10 cellular contexts compared by ENCODE assay signal in the genomic region with DNA sequence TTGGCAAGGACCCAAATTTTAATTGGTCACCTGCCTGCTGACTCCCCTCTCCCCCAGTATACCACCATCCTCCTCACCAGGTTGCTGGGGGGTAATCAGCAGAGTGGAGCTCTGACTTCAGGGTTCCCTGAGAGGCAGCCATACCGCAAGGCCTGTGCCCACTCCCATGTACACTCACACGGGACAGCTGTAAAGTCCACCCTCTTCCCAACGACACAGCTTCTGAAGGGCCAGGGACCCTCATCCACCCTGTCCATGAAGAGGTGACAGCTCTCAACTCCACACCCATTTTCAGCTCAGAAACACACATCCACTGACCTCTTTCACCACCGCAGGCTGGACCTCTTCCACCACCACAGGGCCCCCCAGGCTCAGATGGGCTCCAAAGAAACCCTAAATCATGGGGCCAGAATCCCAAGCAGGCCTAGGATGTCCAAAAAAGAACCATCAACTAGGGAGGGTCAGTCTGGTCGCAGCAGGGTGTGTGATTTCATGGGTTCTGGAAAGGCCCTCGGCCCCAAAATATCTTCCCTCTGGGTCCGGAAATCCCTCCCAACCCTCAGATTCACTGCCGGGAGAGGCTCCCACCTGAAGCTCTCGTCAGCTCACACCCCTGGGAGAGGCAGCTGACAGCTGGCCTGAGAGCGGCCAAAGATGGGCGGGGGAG. TPM values are rescaled to one million over a fixed set of nuclear protein-coding genes. Genes with fewer than 3 reads are reported as not detected.
DNase-seq lines count a peak whose midpoint lies in the region; ATAC-seq and TF ChIP-seq lines count a peak whose summit lies in the region.
"Had no signal": no experiment of that assay in that cellular context is flagged by ENCODE, and none has a peak within 500 bp of the region (broad histone marks: within the 10 kb centered on the region; RNA-seq: fewer than 3 reads in every experiment).

No MANE protein-coding gene starts in this region.

- ATAC-seq in left lung, result no peak
- ATAC-seq in activated CD4-positive, CD25-positive, alpha-beta regulatory T cell treated with anti-CD3 and anti-CD28 coated beads, Interleukin-2, amount 50 U/mL, for 24 hours, result no peak

- H2BK20ac ChIP-seq in H9 (ENCODE audit: low read depth, low read length, poor library complexity, severe bottlenecking), result no peak overlapping the region

- no peaks in the 10 kb centered on the region for H3K9me3 ChIP-seq in ascending aorta
- no peaks in the 10 kb centered on the region for H3K9me3 ChIP-seq in left lung
- H3K9me3 ChIP-seq in subcutaneous abdominal adipose tissue (ENCODE audit: control insufficient read depth in 5 of 5, low read length in 5 of 5), result no peaks in the 10 kb centered on the region
- H3K9me3 ChIP-seq in H9 (ENCODE audit: control insufficient read depth, low read depth, low read length), result no peaks in the 10 kb centered on the region

- no peak overlapping the region for H3K18ac ChIP-seq in H9 (ENCODE audit: insufficient read length, low read depth, low read length)

- H2BK12ac ChIP-seq in H9 (ENCODE audit: insufficient read length, low read depth, low read length), result no peak overlapping the region

- H3K27me3 Mint-ChIP-seq in IgD-negative memory B cell, result peaks cover 1% of the 10 kb centered on the region
- peaks cover 16% of the 10 kb centered on the region for H3K27me3 Mint-ChIP-seq in H9 (ENCODE audit: low read depth)

- WGBS in H9 (ENCODE audit: extremely low coverage, insufficient read length, low lambda C conversion rate), result no CpG with 5 or more reads among the region's 11 CpGs

- no peak overlapping the region for H3K56ac ChIP-seq in H9 (ENCODE audit: insufficient read length, low read depth, low read length)

- H3K79me1 ChIP-seq in H9 (ENCODE audit: insufficient read depth, low read depth, low read length, poor library complexity, severe bottlenecking), result no peaks in the 10 kb centered on the region

- no peak overlapping the region for H3K23ac ChIP-seq in H9 (ENCODE audit: insufficient read length, low read depth, low read length)

- H3K27ac Mint-ChIP-seq in IgD-negative memory B cell (peak overlapping the region; percentile 88 to 98 (median 98)), H9 (no peak overlapping the region)

- H3K4me1 Mint-ChIP-seq in IgD-negative memory B cell (peaks cover 55 to 68% (median 56%) of the 10 kb centered on the region in 3 donors), H9 (peaks cover 18 to 23% of the 10 kb centered on the region in 2 experiments)

- no peak overlapping the region for H4K5ac ChIP-seq in H9 (ENCODE audit: insufficient read length, low read depth, low read length)

- no peak overlapping the region for H2AK5ac ChIP-seq in H9 (ENCODE audit: insufficient read length, low read length)

- H3K36me3 Mint-ChIP-seq in IgD-negative memory B cell, result peaks cover 4% of the 10 kb centered on the region
- H3K36me3 Mint-ChIP-seq in H9 (ENCODE audit: insufficient read depth in 1 of 3, low read depth in 3 of 3), result no peaks in the 10 kb centered on the region

- H4K20me1 ChIP-seq in H9 (ENCODE audit: control insufficient read depth, insufficient read depth, insufficient read length), result no peaks in the 10 kb centered on the region

- H2AFZ ChIP-seq in H9 (ENCODE audit: low read length), result no peak overlapping the region

- TF ChIP-seq CTCF in ascending aorta (IDR thresholded peaks at IDR 0.05) (no peak), left lung (IDR thresholded peaks at IDR 0.05) (no peak), H9 (conservative IDR thresholded peaks at IDR 0.05) (no peak)

- no peaks in the 10 kb centered on the region for H3K79me2 ChIP-seq in H9 (ENCODE audit: insufficient read depth, low read length)

- H3K27me3 ChIP-seq in ascending aorta (no peaks in the 10 kb centered on the region), left lung (no peaks in the 10 kb centered on the region), subcutaneous abdominal adipose tissue (ENCODE audit: control insufficient read depth in 5 of 5, insufficient read depth in 4 of 5, low read length in 5 of 5) (no peaks in the 10 kb centered on the region), H9 (ENCODE audit: insufficient read depth, low read length) (no peaks in the 10 kb centered on the region)
- H3K27me3 ChIP-seq: brain microvascular endothelial cell had no signal

- H3T11ph ChIP-seq in H9 (ENCODE audit: low read length), result no peak overlapping the region

- H3K4me3 Mint-ChIP-seq in IgD-negative memory B cell, result peak overlapping the region; percentile 59 to 94 (median 86)
- no peak overlapping the region for H3K4me3 Mint-ChIP-seq in H9

- no peak overlapping the region for H3K4ac ChIP-seq in H9 (ENCODE audit: low read depth, low read length)

- H4K91ac ChIP-seq in H9 (ENCODE audit: insufficient read length, low read depth, low read length), result no peak overlapping the region

- peak overlapping the region; percentile 86 to 90 for H3K27ac ChIP-seq in ascending aorta
- H3K27ac ChIP-seq in left lung, result peak overlapping the region; percentile 72 to 76
- peak overlapping the region; percentile 68 for H3K27ac ChIP-seq in subcutaneous abdominal adipose tissue (ENCODE audit: low read depth, low read length)
- H3K27ac ChIP-seq in H9 (ENCODE audit: insufficient read length, low read depth, low read length), result no peak overlapping the region
- H3K27ac ChIP-seq: brain microvascular endothelial cell, WERI-Rb-1 had no signal

- H4K8ac ChIP-seq in H9 (replicated peaks; ENCODE audit: insufficient read length, low read depth, low read length), result no peak overlapping the region

- H3K36me3 ChIP-seq in ascending aorta, result no peaks in the 10 kb centered on the region
- H3K36me3 ChIP-seq in left lung, result peaks cover 0 to 10% of the 10 kb centered on the region in 2 donors
- peaks cover 0 to 9% (median 7%) of the 10 kb centered on the region in 5 donors for H3K36me3 ChIP-seq in subcutaneous abdominal adipose tissue (ENCODE audit: control insufficient read depth in 5 of 5, insufficient read depth in 5 of 5, low read length in 5 of 5)
- H3K36me3 ChIP-seq: brain microvascular endothelial cell, WERI-Rb-1 had no signal

- H3K4me2 ChIP-seq in H9 (ENCODE audit: insufficient read depth, insufficient read length, low read length), result no peak overlapping the region

- H3K9ac ChIP-seq in subcutaneous abdominal adipose tissue (ENCODE audit: low read length in 5 of 5) (peak overlapping the region in 4 of 5 donors; percentile 22 to 60 (median 54)), H9 (ENCODE audit: extremely low read depth, insufficient read length, low read length) (no peak overlapping the region)

- H3K4me1 ChIP-seq in ascending aorta (peaks cover 7 to 26% of the 10 kb centered on the region in 2 donors), left lung (peaks cover 20 to 51% of the 10 kb centered on the region in 2 donors), subcutaneous abdominal adipose tissue (ENCODE audit: control insufficient read depth in 5 of 5, insufficient read depth in 5 of 5, low read length in 5 of 5) (peaks cover 11 to 68% (median 61%) of the 10 kb centered on the region in 5 donors), H9 (ENCODE audit: insufficient read depth, low read length) (no peaks in the 10 kb centered on the region; the same call in 1 of the 2 replicates)

- no peaks in the 10 kb centered on the region for H3K9me3 Mint-ChIP-seq in IgD-negative memory B cell
- H3K9me3 Mint-ChIP-seq in H9, result no peaks in the 10 kb centered on the region

- no peak overlapping the region for H2BK120ac ChIP-seq in H9 (ENCODE audit: low read depth, low read length, poor library complexity, severe bottlenecking)

- no peak overlapping the region for H3K14ac ChIP-seq in H9 (ENCODE audit: insufficient read depth, low read length)

- H3K23me2 ChIP-seq in H9 (ENCODE audit: insufficient read length, low read depth, low read length, poor library complexity, severe bottlenecking), result no peaks in the 10 kb centered on the region

- no peak overlapping the region for H2BK15ac ChIP-seq in H9 (ENCODE audit: low read depth, low read length)

- H2BK5ac ChIP-seq in H9 (ENCODE audit: insufficient read length, low read length), result no peak overlapping the region

- intact Hi-C loops in ascending aorta (cut with DNase I) (loop anchor here (5.0 to 10.0 kb wide), 2 partner anchors 82 to 339 kb away; a partner anchor contains a TSS), left lung (cut with DNase I) (no loop called here)

- H3K4me3 ChIP-seq in ascending aorta (peak overlapping the region in 1 of 2 donors; percentile 5), left lung (no peak overlapping the region), subcutaneous abdominal adipose tissue (ENCODE audit: low read depth in 1 of 5, low read length in 5 of 5) (no peak overlapping the region)

- DNase-seq in ascending aorta (ENCODE audit: low spot score in 2 of 2) (no peak), left lung (no peak), kidney tubule cell (ENCODE audit: low spot score) (no peak), superior temporal gyrus (ENCODE audit: extremely low spot score) (no peak), H9 (no peak)

RNA-seq across cellular contexts. Expression of a gene that starts 29.9 kb away (rescaled TPM):
- polyA plus RNA-seq in IgD-negative memory B cell, result 196 TPM
- total RNA-seq in ascending aorta (18.6 TPM), left lung (10 to 100 TPM; 22.0 to 37.0 TPM), H9 (2021) (1.2 and 2.4 TPM in 2 replicates)

RNA-seq across cellular contexts. Expression of a gene that starts 41.7 kb away (rescaled TPM):
- not detected for polyA plus RNA-seq in IgD-negative memory B cell
- total RNA-seq in ascending aorta (0.53 TPM), left lung (100 to 1,000 TPM; 175 to 266 TPM), H9 (2021) (not detected in 2 replicates)

Comparison
In these comparisons a context has a peak if more than half of its experiments do, and no peak if none do; other contexts are left out.
1. H3K27ac Mint-ChIP-seq: peak in IgD-negative memory B cell (3 of 3); none in H9 (0 of 3).
2. H3K4me3 Mint-ChIP-seq: peak in IgD-negative memory B cell (4 of 4); none in H9 (0 of 2).
3. RNA of a gene that starts 41.7 kb away (total RNA-seq): 175 to 266 TPM in left lung; 0.53 TPM in ascending aorta (single experiment) and not detected in H9; every median in the first group is over 100 times any median in the second.